In the genomic region with DNA sequence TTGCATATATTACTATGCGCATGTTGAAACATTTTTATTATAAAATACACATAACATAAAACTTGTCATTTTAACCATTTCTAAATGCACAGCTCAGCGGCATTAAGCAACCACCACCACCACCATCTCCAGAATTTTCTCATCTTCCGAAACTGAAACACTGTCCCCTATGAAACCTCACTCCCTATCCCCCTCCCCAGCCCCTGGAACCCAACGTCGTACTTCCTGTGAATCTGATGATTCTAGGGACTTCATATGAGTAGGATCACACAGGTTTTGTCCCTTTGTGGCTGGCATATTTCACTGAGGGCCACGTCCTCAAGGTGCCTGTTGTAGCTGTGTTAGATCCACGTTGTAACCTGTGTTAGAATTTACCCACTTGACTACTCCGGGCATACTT, we compare ENCODE assay signal across 8 cellular contexts. TPM values are rescaled to one million over a fixed set of nuclear protein-coding genes. Genes with fewer than 3 reads are reported as not detected.
DNase-seq lines count a peak whose midpoint lies in the region; ATAC-seq and TF ChIP-seq lines count a peak whose summit lies in the region.

No MANE protein-coding gene starts in this region.

- H3K27ac ChIP-seq in heart left ventricle, result peak overlapping the region in 7 of 12 donors; percentile 31 to 84 (median 74)
- H3K27ac ChIP-seq in upper lobe of left lung, result peak overlapping the region in 3 of 4 donors; percentile 61 to 92 (median 67)

- ATAC-seq in heart left ventricle, result no peak
- ATAC-seq in memory B cell (ENCODE audit: low read depth), result no peak
- ATAC-seq in upper lobe of left lung (ENCODE audit: low FRiP score in 2 of 2), result no peak

- peak overlapping the region; percentile 72 for H3K4me3 Mint-ChIP-seq in activated naive CD8-positive, alpha-beta T cell treated with anti-CD3 and anti-CD28 coated beads for 36 hours
- H3K4me3 Mint-ChIP-seq in memory B cell, result peak overlapping the region; percentile 68

- in situ Hi-C loops in GM13976 (cut with MboI; ENCODE audit: low sequenced_read_pairs, unreplicated experiment), result no loop called here

- WGBS in heart left ventricle, 4 donors, result 53 to 57% (median 54%) methylated on average over 8 of the region's 8 CpGs
- whole genome bisulfite sequencing in upper lobe of left lung, 2 donors, result 37 to 38% methylated on average over 8 of the region's 8 CpGs

- H3K4me3 ChIP-seq in heart left ventricle (peak overlapping the region in 10 of 12 donors; percentile 65 to 95 (median 80)), upper lobe of left lung (peak overlapping the region in 3 of 4 donors; percentile 70 to 96 (median 87))

- peak overlapping the region; percentile 62 for H3K27ac Mint-ChIP-seq in activated naive CD8-positive, alpha-beta T cell treated with anti-CD3 and anti-CD28 coated beads for 36 hours
- H3K27ac Mint-ChIP-seq in memory B cell, result peak overlapping the region; percentile 96

- TF ChIP-seq CTCF in heart left ventricle (IDR thresholded peaks at IDR 0.05) (no peak), upper lobe of left lung (IDR thresholded peaks at IDR 0.05) (no peak), GM13976 (IDR thresholded peaks at IDR 0.05; ENCODE audit: borderline replicate concordance, control extremely low read depth, extremely low read depth, insufficient read depth, missing control alignments) (no peak)

- no peak for TF ChIP-seq EP300 in upper lobe of left lung (IDR thresholded peaks at IDR 0.05)

- TF ChIP-seq POLR2A in heart left ventricle (IDR thresholded peaks at IDR 0.05) (no peak), upper lobe of left lung (IDR thresholded peaks at IDR 0.05) (no peak)

- H3K9me3 Mint-ChIP-seq in activated naive CD8-positive, alpha-beta T cell treated with anti-CD3 and anti-CD28 coated beads for 36 hours, result no peaks in the 10 kb centered on the region
- H3K9me3 Mint-ChIP-seq in memory B cell, result no peaks in the 10 kb centered on the region

- no peak for DNase-seq in heart left ventricle
- DNase-seq in cardiac septum (ENCODE audit: low spot score), result no peak
- no peak for DNase-seq in activated naive CD8-positive, alpha-beta T cell treated with anti-CD3 and anti-CD28 coated beads for 36 hours
- DNase-seq in memory B cell (ENCODE audit: low spot score in 2 of 2), result no peak
- no peak for DNase-seq in upper lobe of left lung
- DNase-seq in midbrain (lab: John Stamatoyannopoulos, UW), result no peak
- DNase-seq in NCI-H1105 (lab: John Stamatoyannopoulos, UW), result no peak
- DNase-seq in GM13976 (ENCODE audit: low spot score), result no peak

- H3K9me3 ChIP-seq in heart left ventricle (no peaks in the 10 kb centered on the region), upper lobe of left lung (no peaks in the 10 kb centered on the region)

- intact Hi-C loops in heart left ventricle (cut with DNase I) (loop anchor here in 7 of 10 donors (1.0 to 10.0 kb wide), 6 partner anchors 47 to 140 kb away; a partner anchor contains a TSS), cardiac septum (cut with DNase I) (loop anchor here (2.0 to 5.0 kb wide), 2 partner anchors 58 to 117 kb away; a partner anchor contains a TSS)

- H3K27me3 Mint-ChIP-seq in activated naive CD8-positive, alpha-beta T cell treated with anti-CD3 and anti-CD28 coated beads for 36 hours, result no peaks in the 10 kb centered on the region
- H3K27me3 Mint-ChIP-seq in memory B cell, result no peaks in the 10 kb centered on the region

- peaks cover 18% of the 10 kb centered on the region for H3K4me1 Mint-ChIP-seq in activated naive CD8-positive, alpha-beta T cell treated with anti-CD3 and anti-CD28 coated beads for 36 hours
- H3K4me1 Mint-ChIP-seq in memory B cell, result peaks cover 21% of the 10 kb centered on the region

- no peaks in the 10 kb centered on the region for H3K27me3 ChIP-seq in heart left ventricle
- H3K27me3 ChIP-seq in upper lobe of left lung, result no peaks in the 10 kb centered on the region

- peaks cover 8% of the 10 kb centered on the region for H3K36me3 Mint-ChIP-seq in activated naive CD8-positive, alpha-beta T cell treated with anti-CD3 and anti-CD28 coated beads for 36 hours
- H3K36me3 Mint-ChIP-seq in memory B cell, result peaks cover 3% of the 10 kb centered on the region

- peaks cover 0 to 33% (median 16%) of the 10 kb centered on the region in 12 donors for H3K4me1 ChIP-seq in heart left ventricle
- H3K4me1 ChIP-seq in upper lobe of left lung, result peaks cover 14 to 32% (median 23%) of the 10 kb centered on the region in 4 donors

- H3K36me3 ChIP-seq in heart left ventricle (peaks cover 0 to 10% (median 0%) of the 10 kb centered on the region in 9 donors), upper lobe of left lung (peaks cover 0 to 5% (median 1%) of the 10 kb centered on the region in 4 donors)

RNA-seq across cellular contexts. Expression of a gene that starts 0.7 kb away (rescaled TPM):
- total RNA-seq in heart left ventricle, result 100 to 1,000 TPM in 7 of 9 donors, 10 to 100 TPM in 2; 95.3 to 154 (median 108) TPM
- polyA plus RNA-seq in heart left ventricle, result 100 to 1,000 TPM; 131 to 204 TPM
- 107 TPM for total RNA-seq in cardiac septum
- 100 to 1,000 TPM; 120 to 121 TPM for total RNA-seq in activated naive CD8-positive, alpha-beta T cell treated with anti-CD3 and anti-CD28 coated beads for 36 hours
- total RNA-seq in upper lobe of left lung, result 100 to 1,000 TPM in 5 of 6 donors, 10 to 100 TPM in 1; 86.8 to 170 (median 134) TPM

RNA-seq across cellular contexts. Expression of a gene that starts 28.8 kb away (rescaled TPM):
- total RNA-seq in heart left ventricle, result not detected
- polyA plus RNA-seq in heart left ventricle, result not detected
- total RNA-seq in cardiac septum, result not detected
- total RNA-seq in activated naive CD8-positive, alpha-beta T cell treated with anti-CD3 and anti-CD28 coated beads for 36 hours, result not detected
- under 1 TPM in 1 of 6 donors, not detected in 5; 0.14 TPM for total RNA-seq in upper lobe of left lung

RNA-seq across cellular contexts. Expression of a gene that starts 57.7 kb away (rescaled TPM):
- total RNA-seq in heart left ventricle (10 to 100 TPM; 10.2 to 16.7 (median 12.7) TPM), cardiac septum (14.9 TPM), upper lobe of left lung (10 to 100 TPM; 20.8 to 55.0 (median 27.8) TPM)
- polyA plus RNA-seq in heart left ventricle, result 10 to 100 TPM; 15.6 to 29.0 TPM
- total RNA-seq in activated naive CD8-positive, alpha-beta T cell treated with anti-CD3 and anti-CD28 coated beads for 36 hours, result 10 to 100 TPM; 27.1 to 27.2 TPM

RNA-seq across cellular contexts. Expression of a gene that starts 57.9 kb away (rescaled TPM):
- total RNA-seq in heart left ventricle (1 to 10 TPM in 2 of 9 donors, under 1 TPM in 4, not detected in 3; 0.23 to 1.4 (median 0.51) TPM), cardiac septum (1.6 TPM), upper lobe of left lung (10 to 100 TPM in 1 of 6 donors, 1 to 10 TPM in 3, under 1 TPM in 2; 0.46 to 10.5 (median 1.3) TPM)
- under 1 TPM; 0.12 to 0.30 TPM for polyA plus RNA-seq in heart left ventricle
- total RNA-seq in activated naive CD8-positive, alpha-beta T cell treated with anti-CD3 and anti-CD28 coated beads for 36 hours, result 1 to 10 TPM; 1.6 TPM

RNA-seq across cellular contexts. Expression of a gene that starts 57.9 kb away (rescaled TPM):
- total RNA-seq in heart left ventricle, result 10 to 100 TPM; 22.8 to 65.0 (median 29.3) TPM
- 10 to 100 TPM; 14.6 to 14.7 TPM for polyA plus RNA-seq in heart left ventricle
- 29.9 TPM for total RNA-seq in cardiac septum
- total RNA-seq in activated naive CD8-positive, alpha-beta T cell treated with anti-CD3 and anti-CD28 coated beads for 36 hours, result 10 to 100 TPM; 34.9 to 35.9 TPM
- total RNA-seq in upper lobe of left lung, result 100 to 1,000 TPM in 1 of 6 donors, 10 to 100 TPM in 5; 54.1 to 131 (median 72.6) TPM
